ENCODE assay signal across 28 cellular contexts in genomic region chr16:81170824-81171223, GRCh38.
DNase-seq lines count a peak whose midpoint lies in the region; ATAC-seq, FAIRE-seq and TF ChIP-seq lines count a peak whose summit lies in the region.
"Had no signal": no experiment of that assay in that cellular context is flagged by ENCODE, and none has a peak within 500 bp of the region (broad histone marks: within the 10 kb centered on the region; RNA-seq: fewer than 3 reads in every experiment).

No MANE protein-coding gene starts in this region.

- FAIRE-seq in K562 (lab: Jason Lieb, UNC), result no peak
- FAIRE-seq: colon had no signal

- H3K14ac ChIP-seq in neuronal stem cell (ENCODE audit: low read length), result no peak overlapping the region

- TF ChIP-seq RAD21 in K562 (CRISPR knock-in tag; conservative IDR thresholded peaks at IDR 0.05 in 1 of 2, IDR thresholded peaks at IDR 0.05 in 1 of 2), result no peak

- no peak overlapping the region for H2BK120ac ChIP-seq in neuronal stem cell (ENCODE audit: low read depth, low read length)

- no peaks in the 10 kb centered on the region for H3K9me3 Mint-ChIP-seq in activated CD4-positive, alpha-beta T cell treated with anti-CD3 and anti-CD28 coated beads for 36 hours (ENCODE audit: low read depth)
- H3K9me3 Mint-ChIP-seq: mesothelial cell of epicardium; naive thymus-derived CD8-positive, alpha-beta T cell had no signal

- H3K4me3 Mint-ChIP-seq in activated CD4-positive, alpha-beta T cell treated with anti-CD3 and anti-CD28 coated beads for 36 hours, result no peak overlapping the region
- H3K4me3 Mint-ChIP-seq: B cell; mesothelial cell of epicardium; naive thymus-derived CD8-positive, alpha-beta T cell had no signal

- peak; percentile 15 for DNase-seq in activated CD4-positive, alpha-beta T cell treated with anti-CD3 and anti-CD28 coated beads for 36 hours
- no peak for DNase-seq in activated CD4-positive, alpha-beta T cell treated with anti-CD3 and anti-CD28 coated beads, Interleukin-2, amount 50 U/mL, for 4 hours
- DNase-seq in K562 (ENCODE audit: extremely low read depth in 1 of 4, low spot score in 3 of 4) (peak in 1 of 4 experiments; percentile 13), left kidney (ENCODE audit: low read depth, low spot score) (peak; percentile 83), neuronal stem cell (ENCODE audit: low spot score) (no peak)
- DNase-seq: activated CD4-positive, alpha-beta T cell treated with anti-CD3 and anti-CD28 coated beads, Interleukin-2, amount 50 U/mL, for 1 hour; activated effector memory CD4-positive, alpha-beta T cell treated with Interleukin-2 at 50 U/mL for 16 hours; brain microvascular endothelial cell; left colon; naive thymus-derived CD8-positive, alpha-beta T cell; NCI-H1048; NCI-H187 treated with DMSO at 0.1 percent for 48 hours; NCI-H345; NCI-H82; ovary; right cardiac atrium; stimulated activated CD4-positive, alpha-beta T cell treated with anti-CD3 and anti-CD28 coated beads, Interleukin-12 subunit alpha, Interleukin-12 subunit beta, amount 100 ng/mL, for 4 hours; stimulated activated CD4-positive, alpha-beta T cell treated with anti-CD3 and anti-CD28 coated beads, Interleukin-4, amount 100 ng/mL, for 4 hours; stomach; T-helper 1 cell had no signal

- TF ChIP-seq EP300 in K562 (IDR thresholded peaks at IDR 0.05; ENCODE audit: low read length), result no peak

- H3K4ac ChIP-seq in neuronal stem cell (ENCODE audit: low read length), result no peak overlapping the region

- in situ Hi-C loops in K562 (cut with MboI), result no loop called here

- H3K27ac ChIP-seq in HEK293 (ENCODE audit: extremely low read depth, low read depth, low read length) (no peak overlapping the region), K562 (ENCODE audit: extremely low read depth, low read depth, low read length) (no peak overlapping the region), neuronal stem cell (replicated peaks; ENCODE audit: low read length) (no peak overlapping the region)
- H3K27ac ChIP-seq: brain microvascular endothelial cell, ovary, stomach, tibial nerve had no signal

- H2BK12ac ChIP-seq in neuronal stem cell (ENCODE audit: low read length), result no peak overlapping the region

- H3K79me1 ChIP-seq in neuronal stem cell (ENCODE audit: low read depth, low read length), result no peaks in the 10 kb centered on the region

- H3K4me1 Mint-ChIP-seq in activated CD4-positive, alpha-beta T cell treated with anti-CD3 and anti-CD28 coated beads for 36 hours, result no peaks in the 10 kb centered on the region
- H3K4me1 Mint-ChIP-seq: B cell; mesothelial cell of epicardium; naive thymus-derived CD8-positive, alpha-beta T cell had no signal

- H3K9ac ChIP-seq in K562 (ENCODE audit: insufficient read depth in 1 of 2, low read depth in 2 of 2, low read length in 2 of 2), result no peak overlapping the region
- no peak overlapping the region for H3K9ac ChIP-seq in neuronal stem cell (ENCODE audit: low read depth, low read length, poor library complexity)

- no peaks in the 10 kb centered on the region for H3K79me2 ChIP-seq in K562 (ENCODE audit: control insufficient read depth, insufficient read depth, low read length)

- no TSS peak for BruUV-seq in K562 (replicated peaks; lab: Mats Ljungman, UMichigan)

- H3K4me3 ChIP-seq in HEK293 (ENCODE audit: low read depth, low read length) (no peak overlapping the region), K562 (no peak overlapping the region), neuronal stem cell (ENCODE audit: low read length in 2 of 2) (no peak overlapping the region)
- H3K4me3 ChIP-seq: HAP-1, ovary, stomach, tibial nerve had no signal

- H3K27me3 Mint-ChIP-seq in activated CD4-positive, alpha-beta T cell treated with anti-CD3 and anti-CD28 coated beads for 36 hours, result peaks cover 16% of the 10 kb centered on the region

- TF ChIP-seq CTCF in HEK293 (tag by site-specific recombination; IDR thresholded peaks at IDR 0.05) (no peak), K562 (IDR thresholded peaks at IDR 0.05 in 2 of 3, conservative IDR thresholded peaks at IDR 0.05 in 1 of 3; ENCODE audit: insufficient read depth in 2 of 3, low read depth in 1 of 3, low read length in 3 of 3) (no peak)

- H3K27me3 ChIP-seq in K562 (ENCODE audit: control insufficient read depth in 2 of 2, insufficient read depth in 2 of 2, low read length in 2 of 2) (peaks cover 24 to 77% of the 10 kb centered on the region in 2 experiments), neuronal stem cell (ENCODE audit: control insufficient read depth in 3 of 3, insufficient read depth in 3 of 3, low read depth in 1 of 3, low read length in 3 of 3) (peaks cover 0 to 5% (median 2%) of the 10 kb centered on the region in 3 experiments)
- H3K27me3 ChIP-seq: brain microvascular endothelial cell, ovary, stomach, tibial nerve had no signal

- H2AFZ ChIP-seq in K562 (ENCODE audit: low read depth, low read length) (no peak overlapping the region), neuronal stem cell (ENCODE audit: low read length) (no peak overlapping the region)

- no peak for ATAC-seq in activated CD4-positive, alpha-beta T cell treated with anti-CD3 and anti-CD28 coated beads for 36 hours
- peak; percentile 43; the same call in 1 of the 3 replicates for ATAC-seq in K562
- ATAC-seq in HG03280 (IDR thresholded peaks at IDR 0.05; ENCODE audit: unreplicated experiment), result no peak
- ATAC-seq in GM21619 (IDR thresholded peaks at IDR 0.05; ENCODE audit: unreplicated experiment), result no peak
- ATAC-seq: left colon; naive thymus-derived CD8-positive, alpha-beta T cell; right cardiac atrium had no signal

- H4K91ac ChIP-seq in neuronal stem cell (ENCODE audit: low read depth, low read length, poor library complexity), result no peak overlapping the region

- no peak overlapping the region for H2BK5ac ChIP-seq in neuronal stem cell (ENCODE audit: low read length)

- H3K4me1 ChIP-seq in HEK293 (ENCODE audit: control insufficient read depth, insufficient read depth, low read length), result no peaks in the 10 kb centered on the region
- no peaks in the 10 kb centered on the region for H3K4me1 ChIP-seq in K562 (replicated peaks in 1 of 2; ENCODE audit: control insufficient read depth in 2 of 2, insufficient read depth in 2 of 2, low read length in 2 of 2)
- H3K4me1 ChIP-seq in neuronal stem cell (ENCODE audit: control insufficient read depth in 2 of 2, insufficient read depth in 1 of 2, low read depth in 1 of 2, low read length in 2 of 2), result no peaks in the 10 kb centered on the region
- H3K4me1 ChIP-seq: HAP-1, stomach, tibial nerve had no signal

- H3K9me3 ChIP-seq in HEK293 (ENCODE audit: control insufficient read depth, insufficient read depth, low read depth, low read length), result no peaks in the 10 kb centered on the region
- H3K9me3 ChIP-seq in K562 (replicated peaks; ENCODE audit: control insufficient read depth, insufficient read depth, low read depth, low read length), result no peaks in the 10 kb centered on the region
- peaks cover 0 to 4% of the 10 kb centered on the region in 2 donors for H3K9me3 ChIP-seq in neuronal stem cell (replicated peaks in 1 of 2; ENCODE audit: control insufficient read depth in 2 of 2, insufficient read depth in 1 of 2, low read depth in 1 of 2, low read length in 2 of 2)
- H3K9me3 ChIP-seq: HAP-1, ovary, stomach, tibial nerve had no signal

- H2AK5ac ChIP-seq in neuronal stem cell (ENCODE audit: low read depth, low read length), result no peak overlapping the region

- WGBS in K562 (ENCODE audit: insufficient coverage, low coverage, missing lambda C conversion rate), result 0% methylated on average over 7 of the region's 7 CpGs
- WGBS in neuronal stem cell (ENCODE audit: extremely low coverage in 2 of 2, insufficient read length in 2 of 2, insufficient replicate concordance in 1 of 2), 2 donors, result no CpG with 5 or more reads among the region's 7 CpGs

- H3K18ac ChIP-seq in neuronal stem cell (ENCODE audit: low read length), result no peak overlapping the region

- H3K27ac Mint-ChIP-seq in activated CD4-positive, alpha-beta T cell treated with anti-CD3 and anti-CD28 coated beads for 36 hours, result no peak overlapping the region
- H3K27ac Mint-ChIP-seq: B cell; mesothelial cell of epicardium; naive thymus-derived CD8-positive, alpha-beta T cell had no signal

- H3K9me1 ChIP-seq in K562 (ENCODE audit: control insufficient read depth, insufficient read depth, low read length), result peaks cover 3% of the 10 kb centered on the region

- POLR2A ChIA-PET in activated CD4-positive, alpha-beta T cell treated with anti-CD3 and anti-CD28 coated beads for 36 hours (lab: Charles Lee), result no interaction called here
- POLR2A ChIA-PET in HEK293 (lab: Yijun Ruan, JAX) (interaction anchor here (0.6 kb wide), 1 partner anchor 393 kb away, joined by 6 read pairs; no protein-coding TSS in a partner anchor), K562 (lab: Yijun Ruan, JAX) (interaction anchor here (0.6 kb wide), 1 partner anchor 9 kb away, joined by 3 read pairs; no protein-coding TSS in a partner anchor)

- no peak overlapping the region for H2BK15ac ChIP-seq in neuronal stem cell (ENCODE audit: low read length)

- no peak overlapping the region for H3K23ac ChIP-seq in neuronal stem cell (ENCODE audit: low read depth, low read length, poor library complexity)

- H4K8ac ChIP-seq in neuronal stem cell (ENCODE audit: low read depth, low read length), result no peak overlapping the region

- H3K36me3 Mint-ChIP-seq in activated CD4-positive, alpha-beta T cell treated with anti-CD3 and anti-CD28 coated beads for 36 hours (ENCODE audit: low read depth), result no peaks in the 10 kb centered on the region
- H3K36me3 Mint-ChIP-seq: mesothelial cell of epicardium; naive thymus-derived CD8-positive, alpha-beta T cell had no signal

- H3K4me2 ChIP-seq in K562 (ENCODE audit: insufficient read depth, low read length), result no peak overlapping the region
- no peak overlapping the region for H3K4me2 ChIP-seq in neuronal stem cell (ENCODE audit: insufficient read depth, low read length, poor library complexity, severe bottlenecking)

- no peak for TF ChIP-seq POLR2A in K562 (conservative IDR thresholded peaks at IDR 0.05)

- no peaks in the 10 kb centered on the region for H3K36me3 ChIP-seq in HEK293 (ENCODE audit: control insufficient read depth in 2 of 2, insufficient read depth in 1 of 2, low read length in 2 of 2)
- H3K36me3 ChIP-seq in K562 (ENCODE audit: control insufficient read depth, insufficient read depth, low read length), result no peaks in the 10 kb centered on the region
- peaks cover 0 to 10% of the 10 kb centered on the region in 2 donors for H3K36me3 ChIP-seq in neuronal stem cell (replicated peaks in 1 of 2; ENCODE audit: control insufficient read depth in 2 of 2, insufficient read depth in 2 of 2, low read length in 2 of 2)
- H3K36me3 ChIP-seq: brain microvascular endothelial cell, HAP-1, ovary, stomach, tibial nerve had no signal

- intact Hi-C loops in activated CD4-positive, alpha-beta T cell treated with anti-CD3 and anti-CD28 coated beads for 36 hours (cut with DNase I, micrococcal nuclease), result no loop called here
- intact Hi-C loops in K562 (cut with micrococcal nuclease), result no loop called here

- CTCF ChIA-PET in activated CD4-positive, alpha-beta T cell treated with anti-CD3 and anti-CD28 coated beads for 36 hours (lab: Charles Lee), result no interaction called here
- CTCF ChIA-PET in HEK293 (lab: Yijun Ruan, JAX), result interaction anchor here (0.7 kb wide), 1 partner anchor 34 kb away, joined by 3 read pairs; no protein-coding TSS in a partner anchor
- CTCF ChIA-PET in K562 (lab: Yijun Ruan, JAX; ENCODE audit: low intra/inter-chr PET ratio), result no interaction called here

- peaks cover 5% of the 10 kb centered on the region; the same call in 1 of the 2 replicates for H4K20me1 ChIP-seq in K562 (replicated peaks; ENCODE audit: control insufficient read depth, insufficient read depth, low read length)

Comparison
In these comparisons a context has a peak if more than half of its experiments do, and no peak if none do; other contexts are left out.
1. DNase-seq: peak in activated CD4-positive, alpha-beta T cell treated with anti-CD3 and anti-CD28 coated beads for 36 hours (single experiment) and left kidney (single experiment); none in activated CD4-positive, alpha-beta T cell treated with anti-CD3 and anti-CD28 coated beads, Interleukin-2, amount 50 U/mL, for 4 hours (0 of 2) and neuronal stem cell (single experiment).